Comparison of ENCODE assay signal across 7 cellular contexts in the genomic region with DNA sequence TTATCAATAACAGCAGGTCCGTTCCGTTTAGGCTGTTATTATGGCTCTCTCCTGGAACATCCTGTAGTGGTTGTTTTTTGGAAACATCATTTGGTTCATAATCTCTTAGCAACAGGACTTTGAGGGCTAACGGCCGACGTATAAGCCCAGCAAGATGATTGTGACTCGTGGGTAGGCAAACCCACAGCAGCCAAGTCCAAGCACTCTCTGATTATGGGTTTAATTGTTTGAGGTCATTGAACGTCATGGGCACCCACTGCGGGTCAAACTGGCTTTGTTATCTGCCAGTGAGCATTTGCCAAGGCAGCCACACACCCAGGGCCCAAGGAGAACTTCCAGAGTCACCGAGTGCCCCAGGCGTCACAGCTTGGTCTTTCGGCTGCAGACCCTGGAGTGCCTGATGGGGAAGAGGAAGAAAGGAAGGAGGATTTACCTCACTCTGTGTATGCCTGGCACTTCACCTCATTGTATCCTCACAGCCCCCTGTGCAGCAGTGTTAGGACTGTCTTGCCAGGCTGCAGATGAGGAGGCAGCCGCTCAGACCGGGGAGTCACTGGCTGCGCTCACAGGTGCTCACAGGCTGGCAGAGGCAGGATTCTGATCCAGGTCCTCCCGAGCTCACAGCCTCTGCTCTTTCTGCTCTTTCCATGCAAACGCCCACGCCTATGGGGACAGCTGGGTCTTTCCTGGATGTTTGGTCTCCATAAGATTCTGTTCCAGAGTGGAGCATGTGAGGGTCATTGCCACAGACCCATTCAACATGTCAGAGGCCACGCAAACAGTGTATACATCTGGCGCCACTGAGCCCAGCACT. TPM values are rescaled to one million over a fixed set of nuclear protein-coding genes. Genes with fewer than 3 reads are reported as not detected.
DNase-seq lines count a peak whose midpoint lies in the region; ATAC-seq and TF ChIP-seq lines count a peak whose summit lies in the region.

No MANE protein-coding gene starts in this region.

- H3K4me3 ChIP-seq in fibroblast of mammary gland (ENCODE audit: control insufficient read depth, low read depth, low read length) (no peak overlapping the region), skeletal muscle satellite cell (ENCODE audit: low read length) (no peak overlapping the region)

- no peaks in the 10 kb centered on the region for H3K27me3 ChIP-seq in skeletal muscle satellite cell (ENCODE audit: control insufficient read depth, insufficient read depth, low read length)

- DNase-seq in LHCN-M2 (ENCODE audit: low read depth) (peak; percentile 27), RPMI7951 (ENCODE audit: low read depth) (peak; percentile 57), fibroblast of mammary gland (ENCODE audit: low read depth) (peak; percentile 49)
- no peak for DNase-seq in stimulated activated naive CD4-positive, alpha-beta T cell treated with Interleukin-2 at 50 U/mL for 16 hours (lab: John Stamatoyannopoulos, UW)

- H3K9me3 ChIP-seq in skeletal muscle satellite cell (replicated peaks; ENCODE audit: low read length), result no peaks in the 10 kb centered on the region

- no peak for TF ChIP-seq CTCF in fibroblast of mammary gland (conservative IDR thresholded peaks at IDR 0.05; ENCODE audit: control insufficient read depth, insufficient read depth, low read depth, low read length)

- ATAC-seq in HG03442 (IDR thresholded peaks at IDR 0.05; ENCODE audit: unreplicated experiment) (no peak), HG03175 (IDR thresholded peaks at IDR 0.05; ENCODE audit: unreplicated experiment) (no peak)

- peak overlapping the region; percentile 15 for H3K4me2 ChIP-seq in skeletal muscle satellite cell (ENCODE audit: low read length)

- H3K4me1 ChIP-seq in skeletal muscle satellite cell (ENCODE audit: control insufficient read depth, insufficient read depth, low read length), result peaks cover 45% of the 10 kb centered on the region

- H3K9ac ChIP-seq in skeletal muscle satellite cell (ENCODE audit: low read depth, low read length), result no peak overlapping the region

- no peaks in the 10 kb centered on the region for H3K36me3 ChIP-seq in skeletal muscle satellite cell (ENCODE audit: insufficient read depth, low read length)

RNA-seq across cellular contexts. Expression of a gene that starts 30.8 kb away (rescaled TPM):
- not detected in 2 replicates for total RNA-seq in LHCN-M2 (2014; rRNA removed)
- polyA plus RNA-seq in LHCN-M2 (2012), result not detected
- total RNA-seq in RPMI7951 (2014; rRNA removed; shearing (Covaris generic)), result not detected in 2 replicates
- total RNA-seq in skeletal muscle satellite cell (2012; rRNA removed), result not detected in 2 replicates

RNA-seq across cellular contexts. Expression of a gene that starts 53.7 kb away (rescaled TPM):
- 13.2 and 16.3 TPM in 2 replicates for total RNA-seq in LHCN-M2 (2014; rRNA removed)
- polyA plus RNA-seq in LHCN-M2 (2012), result 49.9 TPM
- total RNA-seq in RPMI7951 (2014; rRNA removed; shearing (Covaris generic)), result 229 and 247 TPM in 2 replicates
- total RNA-seq in skeletal muscle satellite cell (2012; rRNA removed), result 2.5 and 15.9 TPM in 2 replicates

Comparison
In these comparisons a context has a peak if more than half of its experiments do, and no peak if none do; other contexts are left out.
1. RNA of a gene that starts 53.7 kb away (total RNA-seq): 229 to 247 TPM in RPMI7951; 13.2 to 16.3 TPM in LHCN-M2; every median in the first group is over 10 times any median in the second.